ENCODE assay signal across 11 cellular contexts in the genomic region with DNA sequence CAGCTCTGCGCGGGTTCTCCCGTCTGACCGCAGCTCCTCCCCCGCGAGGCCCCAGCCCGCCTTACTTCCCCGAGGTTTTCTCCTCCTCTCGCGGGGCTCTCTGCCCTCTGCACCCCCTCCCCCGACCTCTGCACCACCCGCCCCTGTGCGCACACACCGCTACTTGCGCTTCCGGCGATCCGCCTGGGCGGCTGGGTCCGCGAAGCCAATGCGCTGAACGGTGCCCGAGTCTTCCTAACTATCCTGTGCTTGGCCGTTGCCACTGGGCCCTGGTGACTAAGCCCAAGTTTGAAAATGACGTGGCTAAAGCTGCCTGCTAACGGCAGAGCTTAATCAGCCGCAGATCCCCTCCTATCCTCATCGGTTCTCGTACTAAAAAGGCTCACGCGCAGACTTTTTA. TPM values are rescaled to one million over a fixed set of nuclear protein-coding genes. Genes with fewer than 3 reads are reported as not detected.
A peak's percentile ranks its signal among the peaks of the same experiment; 100 is the strongest.
DNase-seq lines count a peak whose midpoint lies in the region; ATAC-seq and TF ChIP-seq lines count a peak whose summit lies in the region.
"Had no signal": no experiment of that assay in that cellular context is flagged by ENCODE, and none has a peak within 500 bp of the region (broad histone marks: within the 10 kb centered on the region; RNA-seq: fewer than 3 reads in every experiment).

No MANE protein-coding gene starts in this region.

- peaks cover 2% of the 10 kb centered on the region for H3K9me3 Mint-ChIP-seq in activated B cell treated with CpG ODN at 0.5 μM for 24 hours

- peaks cover 80% of the 10 kb centered on the region for H3K27me3 Mint-ChIP-seq in activated B cell treated with CpG ODN at 0.5 μM for 24 hours

- H3K36me3 Mint-ChIP-seq in activated B cell treated with CpG ODN at 0.5 μM for 24 hours (ENCODE audit: low read depth), result no peaks in the 10 kb centered on the region

- intact Hi-C loops in activated B cell treated with CpG ODN at 0.5 μM for 24 hours (cut with micrococcal nuclease) (loop anchor here (2.0 kb wide), 1 partner anchor 15 kb away; no protein-coding TSS in a partner anchor), ascending aorta (cut with DNase I) (no loop called here)

- H3K36me3 ChIP-seq in ascending aorta, result no peaks in the 10 kb centered on the region

- H3K27ac ChIP-seq in ascending aorta, result no peak overlapping the region

- H3K9me3 ChIP-seq in iPS-18c (ENCODE audit: control insufficient read depth, insufficient read depth, low read length), result no peaks in the 10 kb centered on the region
- no peaks in the 10 kb centered on the region for H3K9me3 ChIP-seq in ascending aorta

- H3K27ac Mint-ChIP-seq in activated B cell treated with CpG ODN at 0.5 μM for 24 hours, result no peak overlapping the region

- TF ChIP-seq CTCF in activated B cell treated with CpG ODN at 0.5 μM for 24 hours (IDR thresholded peaks at IDR 0.05) (no peak), ascending aorta (IDR thresholded peaks at IDR 0.05) (no peak)

- peaks cover 35% of the 10 kb centered on the region for H3K4me1 Mint-ChIP-seq in activated B cell treated with CpG ODN at 0.5 μM for 24 hours

- H3K4me3 Mint-ChIP-seq in activated B cell treated with CpG ODN at 0.5 μM for 24 hours, result peak overlapping the region; percentile 39

- CTCF ChIA-PET in activated B cell treated with CpG ODN at 0.5 μM for 24 hours (lab: Charles Lee), result no interaction called here

- peak overlapping the region; percentile 25; the same call in 1 of the 2 replicates for H3K4me3 ChIP-seq in iPS-18c (ENCODE audit: insufficient read depth, low read depth, low read length)
- H3K4me3 ChIP-seq in ascending aorta, result peak overlapping the region in 1 of 2 donors; percentile 13

- POLR2A ChIA-PET in activated B cell treated with CpG ODN at 0.5 μM for 24 hours (lab: Charles Lee), result no interaction called here

- peak; percentile 54 for DNase-seq in stimulated activated CD4-positive, alpha-beta T cell treated with anti-CD3 and anti-CD28 coated beads, Interleukin-1b, Interleukin-23, amount 100 ng/mL, for 48 hours
- no peak for DNase-seq in stimulated activated CD4-positive, alpha-beta T cell treated with anti-CD3 and anti-CD28 coated beads, Interleukin-12 subunit alpha, Interleukin-12 subunit beta, amount 100 ng/mL, for 4 hours
- DNase-seq in activated B cell treated with CpG ODN at 0.5 μM for 24 hours (no peak), HPDE6-E6E7 (ENCODE audit: extremely low spot score) (no peak), ascending aorta (ENCODE audit: low spot score in 2 of 2) (no peak), NCI-H345 (lab: John Stamatoyannopoulos, UW) (no peak)
- DNase-seq: NCI-H1417 treated with DMSO at 0.1 percent for 48 hours had no signal

- peaks cover 34% of the 10 kb centered on the region for H3K27me3 ChIP-seq in ascending aorta

- ATAC-seq in activated B cell treated with CpG ODN at 0.5 μM for 24 hours (ENCODE audit: low read depth), result peak; percentile 54
- no peak for ATAC-seq in HG02840 (IDR thresholded peaks at IDR 0.05; ENCODE audit: low FRiP score, unreplicated experiment)
- ATAC-seq: HCT116 had no signal

- peaks cover 3 to 6% of the 10 kb centered on the region in 2 donors for H3K4me1 ChIP-seq in ascending aorta

RNA-seq across cellular contexts. Expression of a gene that starts 6.2 kb away (rescaled TPM):
- total RNA-seq in activated B cell treated with CpG ODN at 0.5 μM for 24 hours, result not detected in 2 replicates
- total RNA-seq in ascending aorta, result 0.11 TPM
- total RNA-seq: mononuclear cell had no signal
